In the genomic region with DNA sequence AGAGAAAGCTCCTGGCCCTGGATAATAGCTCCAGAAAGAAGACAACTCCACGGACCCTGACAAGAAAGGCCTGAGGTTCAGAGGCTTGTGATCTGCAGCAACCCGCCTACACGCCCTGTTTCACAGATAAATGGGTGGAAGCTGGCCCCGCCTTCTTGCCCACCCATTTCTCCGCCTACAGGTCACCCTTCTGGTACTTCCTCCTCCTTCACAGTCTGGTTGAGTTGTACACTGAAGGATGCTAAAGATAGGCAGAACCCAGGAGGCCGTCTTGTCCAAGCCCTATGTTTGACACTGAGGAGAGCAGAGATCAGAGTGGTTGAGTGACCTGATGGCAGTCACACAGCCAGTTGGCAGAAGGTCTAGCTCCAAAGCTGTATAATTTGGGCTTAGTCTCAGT, we compare ENCODE assay signal across 8 cellular contexts. TPM values are rescaled to one million over a fixed set of nuclear protein-coding genes. Genes with fewer than 3 reads are reported as not detected.
DNase-seq lines count a peak whose midpoint lies in the region; ATAC-seq and TF ChIP-seq lines count a peak whose summit lies in the region.

No MANE protein-coding gene starts in this region.

- H3K4me3 ChIP-seq in CD8-positive, alpha-beta T cell (ENCODE audit: low read depth, low read length) = no peak overlapping the region
- no peak overlapping the region for H3K4me3 ChIP-seq in gastroesophageal sphincter

- no peaks in the 10 kb centered on the region for H3K4me1 ChIP-seq in CD8-positive, alpha-beta T cell (ENCODE audit: insufficient read depth, low read length)
- no peaks in the 10 kb centered on the region for H3K4me1 ChIP-seq in gastroesophageal sphincter

- no peaks in the 10 kb centered on the region for H3K36me3 ChIP-seq in CD8-positive, alpha-beta T cell (ENCODE audit: insufficient read depth, low read length)
- no peaks in the 10 kb centered on the region for H3K36me3 ChIP-seq in gastroesophageal sphincter

- 40% methylated on average over 1 of the region's 6 CpGs; no CpG with 5 or more reads in 1 of the 2 donors for WGBS in gastroesophageal sphincter (ENCODE audit: low coverage in 1 of 2), 2 donors

- H3K27ac ChIP-seq in CD8-positive, alpha-beta T cell (ENCODE audit: low read depth, low read length) = no peak overlapping the region
- no peak overlapping the region for H3K27ac ChIP-seq in gastroesophageal sphincter

- H3K36me3 Mint-ChIP-seq in CD8-positive, alpha-beta T cell = no peaks in the 10 kb centered on the region

- no peak for TF ChIP-seq POLR2A in gastroesophageal sphincter (IDR thresholded peaks at IDR 0.05)

- no peaks in the 10 kb centered on the region for H3K27me3 Mint-ChIP-seq in CD8-positive, alpha-beta T cell (ENCODE audit: low read depth)

- TF ChIP-seq CTCF in CD8-positive, alpha-beta T cell (IDR thresholded peaks at IDR 0.05) = no peak
- TF ChIP-seq CTCF in gastroesophageal sphincter (IDR thresholded peaks at IDR 0.05) = no peak

- CTCF ChIA-PET in CD8-positive, alpha-beta T cell (lab: Charles Lee) = no interaction called here

- no peaks in the 10 kb centered on the region for H3K9me3 ChIP-seq in CD8-positive, alpha-beta T cell (ENCODE audit: low read length)
- H3K9me3 ChIP-seq in gastroesophageal sphincter = no peaks in the 10 kb centered on the region

- peaks cover 5% of the 10 kb centered on the region for H3K4me1 Mint-ChIP-seq in CD8-positive, alpha-beta T cell (ENCODE audit: low read depth)

- ATAC-seq in CD8-positive, alpha-beta T cell = peak; percentile 66
- ATAC-seq in GM21723 (IDR thresholded peaks at IDR 0.05; ENCODE audit: unreplicated experiment) = peak; percentile 92
- no peak for ATAC-seq in gastroesophageal sphincter

- no peaks in the 10 kb centered on the region for H3K9me3 Mint-ChIP-seq in CD8-positive, alpha-beta T cell

- TF ChIP-seq EP300 in gastroesophageal sphincter (IDR thresholded peaks at IDR 0.05) = no peak

- POLR2A ChIA-PET in CD8-positive, alpha-beta T cell (lab: Charles Lee) = no interaction called here

- no peak overlapping the region for H3K27ac Mint-ChIP-seq in CD8-positive, alpha-beta T cell

- peak in 6 of 7 experiments; percentile 4 to 55 (median 40) for DNase-seq in CD8-positive, alpha-beta T cell
- DNase-seq in SK-N-DZ (ENCODE audit: low spot score) (peak; percentile 57), D341Med (ENCODE audit: low spot score) (no peak), NCI-H1092 treated with DMSO at 0.1 percent for 48 hours (lab: John Stamatoyannopoulos, UW) (no peak)
- peak; percentile 6 for DNase-seq in activated naive CD8-positive, alpha-beta T cell treated with anti-CD3 and anti-CD28 coated beads, Interleukin-2, amount 50 U/mL, for 16 hours (ENCODE audit: low read depth, low spot score)
- peak; percentile 49 for DNase-seq in stimulated activated naive CD4-positive, alpha-beta T cell treated with Interleukin-2 at 50 U/mL for 16 hours (lab: John Stamatoyannopoulos, UW)

- no peak overlapping the region for H3K4me3 Mint-ChIP-seq in CD8-positive, alpha-beta T cell

- H3K27me3 ChIP-seq in CD8-positive, alpha-beta T cell (ENCODE audit: insufficient read depth, low read length) = no peaks in the 10 kb centered on the region
- peaks cover 2% of the 10 kb centered on the region for H3K27me3 ChIP-seq in gastroesophageal sphincter

- intact Hi-C loops in CD8-positive, alpha-beta T cell (cut with DNase I, micrococcal nuclease) = no loop called here

RNA-seq across cellular contexts. Expression of a gene that starts 34.2 kb away (rescaled TPM):
- 1 to 10 TPM; 6.6 to 6.7 TPM for total RNA-seq in CD8-positive, alpha-beta T cell
- polyA plus RNA-seq in SK-N-DZ (2014; cell fraction: cytosol; rRNA removed) = 0.07 and 0.12 TPM in 2 replicates
- polyA plus RNA-seq in SK-N-DZ (2014; cell fraction: nucleus; rRNA removed) = 0.25 and 0.95 TPM in 2 replicates
- 1 to 10 TPM in 3 of 4 donors, under 1 TPM in 1; 0.93 to 8.5 (median 3.7) TPM for total RNA-seq in gastroesophageal sphincter

Comparison
In these comparisons a context has a peak if more than half of its experiments do, and no peak if none do; other contexts are left out.
1. DNase-seq: peak in CD8-positive, alpha-beta T cell (6 of 7), SK-N-DZ (single experiment), activated naive CD8-positive, alpha-beta T cell treated with anti-CD3 and anti-CD28 coated beads, Interleukin-2, amount 50 U/mL, for 16 hours (single experiment) and stimulated activated naive CD4-positive, alpha-beta T cell treated with Interleukin-2 at 50 U/mL for 16 hours (single experiment); none in D341Med (single experiment) and NCI-H1092 treated with DMSO at 0.1 percent for 48 hours (single experiment).